In the genomic region with DNA sequence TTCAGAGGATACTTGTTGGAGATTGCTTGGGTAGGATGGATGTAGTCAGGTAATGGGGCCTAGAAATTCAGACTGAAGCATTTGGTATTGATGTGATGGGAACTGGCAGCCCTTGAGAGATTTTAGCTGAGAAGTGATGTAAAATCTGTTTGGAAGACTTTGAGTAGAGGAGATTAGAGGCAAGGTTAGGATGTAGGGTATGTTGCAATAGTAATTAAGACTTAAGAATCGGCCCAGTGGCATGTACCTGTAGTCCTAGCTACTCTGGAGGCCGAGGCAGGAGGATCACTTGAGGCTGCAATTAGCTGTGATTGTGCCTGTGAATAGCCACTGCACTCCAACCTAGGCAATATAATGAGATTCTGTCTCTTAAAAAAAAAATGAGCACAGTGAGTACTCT, we compare ENCODE assay signal across 25 cellular contexts. TPM values are rescaled to one million over a fixed set of nuclear protein-coding genes. Genes with fewer than 3 reads are reported as not detected.
DNase-seq lines count a peak whose midpoint lies in the region; ATAC-seq and TF ChIP-seq lines count a peak whose summit lies in the region.
"Had no signal": no experiment of that assay in that cellular context is flagged by ENCODE, and none has a peak within 500 bp of the region (broad histone marks: within the 10 kb centered on the region; RNA-seq: fewer than 3 reads in every experiment).

No MANE protein-coding gene starts in this region.

- H3K36me3 Mint-ChIP-seq in effector memory CD8-positive, alpha-beta T cell (ENCODE audit: insufficient read depth): peaks cover 83% of the 10 kb centered on the region

- TF ChIP-seq CTCF in cardiac muscle cell (IDR thresholded peaks at IDR 0.05; ENCODE audit: low read depth, low read length) (no peak), Panc1 (IDR thresholded peaks at IDR 0.05) (no peak), spleen (IDR thresholded peaks at IDR 0.05 in 8 of 11, conservative IDR thresholded peaks at IDR 0.05 in 3 of 11) (no peak), WERI-Rb-1 (IDR thresholded peaks at IDR 0.05; ENCODE audit: low read depth, low read length) (no peak), prostate gland (IDR thresholded peaks at IDR 0.05) (no peak)

- peak overlapping the region; percentile 8 to 32 for H3K27ac Mint-ChIP-seq in effector memory CD8-positive, alpha-beta T cell
- H3K27ac Mint-ChIP-seq: endodermal cell, type B pancreatic cell had no signal

- ATAC-seq in Right ventricle myocardium inferior (no peak), Panc1 (no peak)
- no peak for ATAC-seq in effector memory CD8-positive, alpha-beta T cell (replicated peaks)
- ATAC-seq: activated naive CD4-positive, alpha-beta T cell treated with anti-CD3 and anti-CD28 coated beads, Interleukin-2, amount 50 U/mL, for 72 hours; left cardiac atrium; natural killer cell treated with Interleukin-12 subunit alpha and Interleukin-12 subunit beta and Interleukin-15 and Interleukin-18, amount 100 ng/mL, for 72 hours; psoas muscle had no signal

- peaks cover 27% of the 10 kb centered on the region for H3K36me3 ChIP-seq in cardiac muscle cell
- H3K36me3 ChIP-seq in Panc1 (ENCODE audit: control insufficient read depth, insufficient read depth, low read length): peaks cover 18% of the 10 kb centered on the region
- H3K36me3 ChIP-seq in spleen: peaks cover 0 to 98% (median 31%) of the 10 kb centered on the region in 6 donors
- H3K36me3 ChIP-seq in WERI-Rb-1: peaks cover 24% of the 10 kb centered on the region
- no peaks in the 10 kb centered on the region for H3K36me3 ChIP-seq in prostate gland

- CTCF ChIA-PET in Panc1 (lab: Charles Lee): no interaction called here

- peak overlapping the region in 1 of 2 donors; percentile 51 for H3K4me3 Mint-ChIP-seq in effector memory CD8-positive, alpha-beta T cell
- H3K4me3 Mint-ChIP-seq: endodermal cell; natural killer cell treated with Interleukin-12 subunit alpha and Interleukin-12 subunit beta and Interleukin-15 and Interleukin-18, amount 100 ng/mL, for 72 hours; type B pancreatic cell had no signal

- in situ Hi-C loops in Panc1 (cut with HindIII; ENCODE audit: low pct_unique_long_range_greater_than_20kb, low sequenced_read_pairs): no loop called here

- H3K9me3 Mint-ChIP-seq in effector memory CD8-positive, alpha-beta T cell: no peaks in the 10 kb centered on the region
- H3K9me3 Mint-ChIP-seq: activated naive CD4-positive, alpha-beta T cell treated with anti-CD3 and anti-CD28 coated beads, Interleukin-2, amount 50 U/mL, for 72 hours; endodermal cell; natural killer cell treated with Interleukin-12 subunit alpha and Interleukin-12 subunit beta and Interleukin-15 and Interleukin-18, amount 100 ng/mL, for 72 hours; type B pancreatic cell had no signal

- H3K27me3 Mint-ChIP-seq in effector memory CD8-positive, alpha-beta T cell: no peaks in the 10 kb centered on the region
- H3K27me3 Mint-ChIP-seq: natural killer cell treated with Interleukin-12 subunit alpha and Interleukin-12 subunit beta and Interleukin-15 and Interleukin-18, amount 100 ng/mL, for 72 hours; type B pancreatic cell had no signal

- TSS peak; percentile 35 for BruUV-seq in Panc1 (replicated peaks; lab: Mats Ljungman, UMichigan)

- POLR2A ChIA-PET in Panc1 (lab: Charles Lee): no interaction called here

- peaks cover 37% of the 10 kb centered on the region for H3K4me1 ChIP-seq in cardiac muscle cell (ENCODE audit: low read depth)
- H3K4me1 ChIP-seq in Panc1 (ENCODE audit: control insufficient read depth, insufficient read depth, low read length): peaks cover 19% of the 10 kb centered on the region
- H3K4me1 ChIP-seq in spleen: peaks cover 37 to 92% (median 76%) of the 10 kb centered on the region in 6 donors
- peaks cover 1% of the 10 kb centered on the region for H3K4me1 ChIP-seq in prostate gland (replicated peaks)

- DNase-seq in cardiac muscle cell (ENCODE audit: low read depth in 1 of 2, low spot score in 1 of 2) (no peak), Right ventricle myocardium inferior (ENCODE audit: missing footprints) (no peak), Panc1 (ENCODE audit: low read depth, low spot score) (no peak), spleen (peak; percentile 16), WERI-Rb-1 (no peak), prostate gland (ENCODE audit: low spot score) (no peak), SIG-M5 treated with dmso at 0.1 percent for 504 hours (lab: John Stamatoyannopoulos, UW; ENCODE audit: unreplicated experiment) (no peak)
- no peak for DNase-seq in effector memory CD8-positive, alpha-beta T cell
- DNase-seq: activated CD4-positive, alpha-beta T cell treated with anti-CD3 and anti-CD28 coated beads for 4 hours; DMS79; endodermal cell; left cardiac atrium; mesenchymal stem cell; NCI-H1092 treated with DMSO at 0.1 percent for 48 hours; NCI-H2081; NCI-H446 treated with DMSO at 0.1 percent for 48 hours; psoas muscle; SK-N-SH; small intestine; stimulated activated CD4-positive, alpha-beta T cell treated with anti-CD3 and anti-CD28 coated beads, Interleukin-2, amount 100 ng/mL, for 48 hours; stomach; T1000 had no signal

- H3K27ac ChIP-seq in cardiac muscle cell: peak overlapping the region; percentile 44
- no peak overlapping the region for H3K27ac ChIP-seq in Panc1 (ENCODE audit: low read length)
- no peak overlapping the region for H3K27ac ChIP-seq in spleen
- H3K27ac ChIP-seq in WERI-Rb-1: no peak overlapping the region
- no peak overlapping the region for H3K27ac ChIP-seq in prostate gland
- H3K27ac ChIP-seq: psoas muscle, stomach had no signal

- no peaks in the 10 kb centered on the region for H3K27me3 ChIP-seq in cardiac muscle cell
- H3K27me3 ChIP-seq in Panc1 (ENCODE audit: control insufficient read depth, insufficient read depth, low read length): no peaks in the 10 kb centered on the region
- H3K27me3 ChIP-seq in spleen (replicated peaks in 1 of 7): no peaks in the 10 kb centered on the region
- no peaks in the 10 kb centered on the region for H3K27me3 ChIP-seq in WERI-Rb-1 (ENCODE audit: insufficient read depth, low read depth, severe bottlenecking)
- H3K27me3 ChIP-seq in prostate gland (replicated peaks; ENCODE audit: insufficient read depth): no peaks in the 10 kb centered on the region
- H3K27me3 ChIP-seq: stomach had no signal

- no peaks in the 10 kb centered on the region for H3K9me3 ChIP-seq in cardiac muscle cell (ENCODE audit: low read depth)
- H3K9me3 ChIP-seq in Panc1 (ENCODE audit: control insufficient read depth, insufficient read depth, low read depth, low read length): no peaks in the 10 kb centered on the region
- H3K9me3 ChIP-seq in spleen: no peaks in the 10 kb centered on the region
- no peaks in the 10 kb centered on the region for H3K9me3 ChIP-seq in WERI-Rb-1 (ENCODE audit: severe bottlenecking)
- no peaks in the 10 kb centered on the region for H3K9me3 ChIP-seq in prostate gland
- H3K9me3 ChIP-seq: psoas muscle, SK-N-SH, stomach had no signal

- TF ChIP-seq POLR2A in spleen (IDR thresholded peaks at IDR 0.05): no peak
- no peak for TF ChIP-seq POLR2A in prostate gland (IDR thresholded peaks at IDR 0.05)

- intact Hi-C loops in Right ventricle myocardium inferior (cut with DNase I) (no loop called here), Panc1 (cut with micrococcal nuclease; ENCODE audit: unreplicated experiment) (no loop called here), spleen (cut with DNase I; ENCODE audit: low total_unique reads) (no loop called here), prostate gland (cut with DNase I) (no loop called here)

- H3K4me3 ChIP-seq in cardiac muscle cell: no peak overlapping the region
- no peak overlapping the region for H3K4me3 ChIP-seq in Panc1 (ENCODE audit: low read depth in 2 of 2, low read length in 2 of 2)
- no peak overlapping the region for H3K4me3 ChIP-seq in spleen
- no peak overlapping the region for H3K4me3 ChIP-seq in WERI-Rb-1 (ENCODE audit: low read depth, low read length)
- H3K4me3 ChIP-seq in prostate gland: no peak overlapping the region
- H3K4me3 ChIP-seq: psoas muscle, stomach had no signal

- WGBS in spleen, 5 donors: 79 to 99% (median 93%) methylated on average over 2 of the region's 2 CpGs
- WGBS in prostate gland: 90% methylated on average over 2 of the region's 2 CpGs

- H3K4me1 Mint-ChIP-seq in effector memory CD8-positive, alpha-beta T cell (ENCODE audit: low read depth in 2 of 2): peaks cover 32 to 58% of the 10 kb centered on the region in 2 donors

RNA-seq across cellular contexts. Expression of gene NSD1, which starts 6.7 kb away (rescaled TPM):
- total RNA-seq in cardiac muscle cell (29.7 and 37.9 TPM in 2 replicates), Right ventricle myocardium inferior (36.1 TPM), Panc1 (2021; ENCODE audit: unreplicated experiment) (58.7 TPM), spleen (100 to 1,000 TPM in 2 of 7 donors, 10 to 100 TPM in 5; 65.0 to 130 (median 79.7) TPM), prostate gland (10 to 100 TPM; 37.2 to 53.9 TPM)
- polyA plus RNA-seq in cardiac muscle cell (37.8 and 44.0 TPM in 2 replicates), spleen (1 to 10 TPM; 4.1 to 9.7 (median 5.0) TPM)
- polyA plus RNA-seq in Panc1 (2012; ENCODE audit: insufficient read length): 17.9 TPM

RNA-seq across cellular contexts. Expression of gene FGFR4, which starts 53.6 kb away (rescaled TPM):
- total RNA-seq in cardiac muscle cell (1.1 and 2.8 TPM in 2 replicates), Right ventricle myocardium inferior (4.3 TPM), Panc1 (2021; ENCODE audit: unreplicated experiment) (7.5 TPM), spleen (10 to 100 TPM; 10.1 to 41.6 (median 28.9) TPM), prostate gland (1 to 10 TPM; 2.2 to 7.1 TPM)
- polyA plus RNA-seq in cardiac muscle cell (0.96 and 1.8 TPM in 2 replicates), spleen (10 to 100 TPM in 2 of 3 donors, 1 to 10 TPM in 1; 5.2 to 23.4 (median 15.4) TPM)
- polyA plus RNA-seq in Panc1 (2012; ENCODE audit: insufficient read length): 7.7 TPM
